Comparison of ENCODE assay signal across 21 cellular contexts in genomic region chr15:47517737-47518136, GRCh38.
DNase-seq lines count a peak whose midpoint lies in the region; ATAC-seq, FAIRE-seq and TF ChIP-seq lines count a peak whose summit lies in the region.
"Had no signal": no experiment of that assay in that cellular context is flagged by ENCODE, and none has a peak within 500 bp of the region (broad histone marks: within the 10 kb centered on the region; RNA-seq: fewer than 3 reads in every experiment).

No MANE protein-coding gene starts in this region.

- H3K27me3 ChIP-seq in liver (ENCODE audit: control insufficient read depth in 4 of 4, insufficient read depth in 4 of 4, low read length in 3 of 4) (no peaks in the 10 kb centered on the region), HepG2 (ENCODE audit: control insufficient read depth in 1 of 2, insufficient read depth in 2 of 2, low read length in 2 of 2) (no peaks in the 10 kb centered on the region), WERI-Rb-1 (ENCODE audit: insufficient read depth, low read depth, severe bottlenecking) (no peaks in the 10 kb centered on the region)
- H3K27me3 ChIP-seq: Peyer's patch had no signal

- in situ Hi-C loops in HepG2 (cut with HindIII; ENCODE audit: extremely low pct_ligation_motif_present, low pct_unique_long_range_greater_than_20kb), result no loop called here

- CTCF ChIA-PET in HepG2 (lab: Yijun Ruan, JAX; ENCODE audit: low intra/inter-chr PET ratio, low total read pairs), result no interaction called here

- H3K9me3 Mint-ChIP-seq in mesothelial cell of epicardium, result peaks cover 7% of the 10 kb centered on the region
- H3K9me3 Mint-ChIP-seq: natural killer cell treated with Interleukin-12 subunit alpha and Interleukin-12 subunit beta and Interleukin-15 and Interleukin-18, amount 100 ng/mL, for 72 hours had no signal

- no peak overlapping the region for H2AFZ ChIP-seq in HepG2 (ENCODE audit: low read length)

- TF ChIP-seq CTCF in liver (IDR thresholded peaks at IDR 0.05; ENCODE audit: low read depth, low read length, missing input control) (no peak), HepG2 (CRISPR knock-in tag; IDR thresholded peaks at IDR 0.05) (no peak), choroid plexus epithelial cell (conservative IDR thresholded peaks at IDR 0.05; ENCODE audit: low read depth, low read length) (no peak), mesothelial cell of epicardium (IDR thresholded peaks at IDR 0.05; ENCODE audit: unreplicated experiment) (no peak), WERI-Rb-1 (IDR thresholded peaks at IDR 0.05; ENCODE audit: low read depth, low read length) (no peak)

- no peak overlapping the region for H3K4me3 Mint-ChIP-seq in mesothelial cell of epicardium
- H3K4me3 Mint-ChIP-seq: activated CD4-positive, alpha-beta T cell treated with anti-CD3 and anti-CD28 coated beads, Interleukin-2, amount 10 ng/mL, durations not matched to agents 7 days and 5 days; CD4-positive, alpha-beta T cell; natural killer cell treated with Interleukin-12 subunit alpha and Interleukin-12 subunit beta and Interleukin-15 and Interleukin-18, amount 100 ng/mL, for 72 hours had no signal

- H3K9ac ChIP-seq in liver (ENCODE audit: low read depth in 1 of 2, low read length in 2 of 2) (no peak overlapping the region), HepG2 (ENCODE audit: insufficient read depth, low read depth, low read length) (no peak overlapping the region)

- H3K4me3 ChIP-seq in liver (ENCODE audit: low read depth in 1 of 3, low read length in 3 of 3) (no peak overlapping the region), HepG2 (replicated peaks in 1 of 3; ENCODE audit: insufficient read depth in 1 of 3, low read depth in 2 of 3, low read length in 3 of 3) (no peak overlapping the region), choroid plexus epithelial cell (ENCODE audit: low read depth, low read length) (no peak overlapping the region), WERI-Rb-1 (ENCODE audit: low read depth, low read length) (no peak overlapping the region)
- H3K4me3 ChIP-seq: HAP-1, Peyer's patch had no signal

- H3K27ac Mint-ChIP-seq in mesothelial cell of epicardium, result peak overlapping the region; percentile 67
- H3K27ac Mint-ChIP-seq: activated CD4-positive, alpha-beta T cell treated with anti-CD3 and anti-CD28 coated beads, Interleukin-2, amount 10 ng/mL, durations not matched to agents 7 days and 5 days; CD4-positive, alpha-beta T cell; natural killer cell treated with Interleukin-12 subunit alpha and Interleukin-12 subunit beta and Interleukin-15 and Interleukin-18, amount 100 ng/mL, for 72 hours had no signal

- POLR2A ChIA-PET in HepG2 (lab: Yijun Ruan, JAX), result no interaction called here

- ATAC-seq in HepG2, result no peak
- ATAC-seq: natural killer cell treated with Interleukin-12 subunit alpha and Interleukin-12 subunit beta and Interleukin-15 and Interleukin-18, amount 100 ng/mL, for 72 hours had no signal

- WGBS in liver, result 48% methylated on average over 1 of the region's 1 CpG
- WGBS in HepG2 (ENCODE audit: low lambda C conversion rate), result 4% methylated on average over 1 of the region's 1 CpG

- peaks cover 16% of the 10 kb centered on the region for H3K4me1 Mint-ChIP-seq in mesothelial cell of epicardium
- H3K4me1 Mint-ChIP-seq: activated CD4-positive, alpha-beta T cell treated with anti-CD3 and anti-CD28 coated beads, Interleukin-2, amount 10 ng/mL, durations not matched to agents 7 days and 5 days had no signal

- no peaks in the 10 kb centered on the region for H4K20me1 ChIP-seq in HepG2 (ENCODE audit: insufficient read depth, low read length)

- H3K4me1 ChIP-seq in liver (ENCODE audit: control insufficient read depth in 4 of 4, insufficient read depth in 4 of 4, low read length in 3 of 4), result no peaks in the 10 kb centered on the region
- no peaks in the 10 kb centered on the region for H3K4me1 ChIP-seq in HepG2 (ENCODE audit: insufficient read depth, low read length)
- H3K4me1 ChIP-seq: HAP-1, Peyer's patch had no signal

- TF ChIP-seq POLR2A in HepG2 (IDR thresholded peaks at IDR 0.05; ENCODE audit: insufficient read depth in 1 of 2, low read depth in 2 of 2, low read length in 2 of 2), result no peak

- BruUV-seq in HepG2 (replicated peaks; lab: Mats Ljungman, UMichigan), result no TSS peak

- TF ChIP-seq RAD21 in liver (IDR thresholded peaks at IDR 0.05) (peak in 1 of 2 donors; percentile 3), HepG2 (CRISPR knock-in tag; IDR thresholded peaks at IDR 0.05) (no peak)

- no peaks in the 10 kb centered on the region for H3K36me3 Mint-ChIP-seq in mesothelial cell of epicardium
- H3K36me3 Mint-ChIP-seq: natural killer cell treated with Interleukin-12 subunit alpha and Interleukin-12 subunit beta and Interleukin-15 and Interleukin-18, amount 100 ng/mL, for 72 hours had no signal

- no peak for FAIRE-seq in HepG2 (lab: Jason Lieb, UNC)
- FAIRE-seq: GM12892 had no signal

- no peaks in the 10 kb centered on the region for H3K9me3 ChIP-seq in liver (ENCODE audit: control insufficient read depth in 4 of 4, low read length in 3 of 4)
- H3K9me3 ChIP-seq in HepG2 (ENCODE audit: low read length), result peaks cover 84% of the 10 kb centered on the region
- no peaks in the 10 kb centered on the region for H3K9me3 ChIP-seq in WERI-Rb-1 (ENCODE audit: severe bottlenecking)
- H3K9me3 ChIP-seq: HAP-1, Peyer's patch had no signal

- no peak overlapping the region for H3K27ac ChIP-seq in liver (ENCODE audit: low read depth in 1 of 2, low read length in 2 of 2)
- H3K27ac ChIP-seq in HepG2 (ENCODE audit: extremely low read length, insufficient read depth, low read length), result no peak overlapping the region
- no peak overlapping the region for H3K27ac ChIP-seq in WERI-Rb-1
- H3K27ac ChIP-seq: Peyer's patch had no signal

- TF ChIP-seq EP300 in HepG2 (IDR thresholded peaks at IDR 0.05; ENCODE audit: low read depth in 2 of 2, low read length in 2 of 2) (no peak), HepG2 (CRISPR knock-in tag; IDR thresholded peaks at IDR 0.05; ENCODE audit: borderline replicate concordance) (no peak)

- H3K36me3 ChIP-seq in liver (ENCODE audit: control insufficient read depth in 4 of 4, insufficient read depth in 3 of 4, low read depth in 1 of 4, low read length in 3 of 4) (no peaks in the 10 kb centered on the region), HepG2 (replicated peaks in 1 of 2; ENCODE audit: control insufficient read depth in 1 of 2, insufficient read depth in 2 of 2, low read length in 2 of 2) (no peaks in the 10 kb centered on the region), WERI-Rb-1 (no peaks in the 10 kb centered on the region)
- H3K36me3 ChIP-seq: HAP-1, Peyer's patch had no signal

- H3K79me2 ChIP-seq in HepG2 (ENCODE audit: insufficient read depth, low read length), result no peaks in the 10 kb centered on the region

- H3K4me2 ChIP-seq in HepG2 (ENCODE audit: low read depth, low read length), result no peak overlapping the region

- DNase-seq in HepG2 (ENCODE audit: low spot score), result no peak
- DNase-seq in choroid plexus epithelial cell (ENCODE audit: low read depth), result peak; percentile 69
- DNase-seq in mesothelial cell of epicardium (ENCODE audit: low spot score in 2 of 2, unreplicated experiment in 2 of 2), result no peak
- DNase-seq in activated CD4-positive, alpha-beta T cell treated with anti-CD3 and anti-CD28 coated beads for 1 hour, result no peak
- DNase-seq in WERI-Rb-1, result no peak
- DNase-seq in NCI-H774 (lab: John Stamatoyannopoulos, UW), result no peak
- DNase-seq in activated naive CD4-positive, alpha-beta T cell (lab: John Stamatoyannopoulos, UW), result no peak
- DNase-seq: activated CD4-positive, alpha-beta T cell treated with anti-CD3 and anti-CD28 coated beads, Interleukin-2, amount 10 ng/mL, durations not matched to agents 7 days and 5 days; activated effector memory CD4-positive, alpha-beta T cell treated with Interleukin-2 at 50 U/mL for 16 hours; CD4-positive, alpha-beta T cell; effector CD4-positive, alpha-beta T cell; hippocampal formation; kidney glomerular epithelial cell; mesendoderm; NCI-H1694; Peyer's patch; SW 1271 had no signal

- no peaks in the 10 kb centered on the region for H3K27me3 Mint-ChIP-seq in mesothelial cell of epicardium (ENCODE audit: low read depth)
- H3K27me3 Mint-ChIP-seq: activated CD4-positive, alpha-beta T cell treated with anti-CD3 and anti-CD28 coated beads, Interleukin-2, amount 10 ng/mL, durations not matched to agents 7 days and 5 days; CD4-positive, alpha-beta T cell; natural killer cell treated with Interleukin-12 subunit alpha and Interleukin-12 subunit beta and Interleukin-15 and Interleukin-18, amount 100 ng/mL, for 72 hours had no signal

- intact Hi-C loops in HepG2 (cut with micrococcal nuclease; ENCODE audit: unreplicated experiment), result no loop called here

TF ChIP-seq in liver, 16 proteins besides CTCF, POLR2A, EP300 and RAD21 (continues in another document):
- TF ChIP-seq RXRA (IDR thresholded peaks at IDR 0.05) (no peak), EGR1 (IDR thresholded peaks at IDR 0.05; ENCODE audit: low read depth in 2 of 2) (no peak), YY1 (IDR thresholded peaks at IDR 0.05) (no peak), HNF4G (IDR thresholded peaks at IDR 0.05) (no peak), NR2F2 (IDR thresholded peaks at IDR 0.05) (peak; percentile 78), FOXA2 (IDR thresholded peaks at IDR 0.05) (no peak), GABPA (IDR thresholded peaks at IDR 0.05 in 1 of 2, conservative IDR thresholded peaks at IDR 0.05 in 1 of 2) (no peak), TAF1 (conservative IDR thresholded peaks at IDR 0.05) (no peak), SP1 (IDR thresholded peaks at IDR 0.05) (peak; percentile 8), FOXA1 (IDR thresholded peaks at IDR 0.05) (no peak)

TF ChIP-seq in HepG2, 621 proteins besides CTCF, POLR2A, EP300 and RAD21:
- TF ChIP-seq GFI1 (CRISPR knock-in tag; IDR thresholded peaks at IDR 0.05; ENCODE audit: borderline replicate concordance) (no peak), ZSCAN30 (CRISPR knock-in tag; IDR thresholded peaks at IDR 0.05) (no peak), TARDBP (CRISPR knock-in tag; IDR thresholded peaks at IDR 0.05) (no peak), ARID2 (CRISPR knock-in tag; IDR thresholded peaks at IDR 0.05; ENCODE audit: borderline replicate concordance) (no peak), CHD4 (IDR thresholded peaks at IDR 0.05; ENCODE audit: borderline replicate concordance, low read length) (no peak)
